In the genomic region with DNA sequence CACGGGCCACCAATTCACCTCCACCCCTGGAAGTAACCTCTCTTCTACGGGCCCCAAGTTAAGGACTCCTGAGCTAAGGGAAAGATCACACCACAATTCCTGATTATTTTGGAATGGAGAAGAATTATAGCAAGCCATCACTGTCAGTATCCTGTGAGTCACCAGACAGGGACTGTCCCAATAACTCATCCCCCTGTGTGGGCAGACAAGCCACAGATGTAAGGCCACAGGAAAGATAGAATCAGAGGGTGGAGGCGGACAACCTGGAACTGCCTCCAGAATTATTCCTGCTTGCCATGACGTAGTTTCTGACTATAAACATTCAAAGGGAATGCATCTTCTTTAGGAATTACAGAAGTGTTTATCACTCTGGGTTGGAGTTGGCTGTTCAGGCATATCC, we compare ENCODE assay signal across 18 cellular contexts. TPM values are rescaled to one million over a fixed set of nuclear protein-coding genes. Genes with fewer than 3 reads are reported as not detected.
DNase-seq lines count a peak whose midpoint lies in the region; ATAC-seq and TF ChIP-seq lines count a peak whose summit lies in the region.
"Had no signal": no experiment of that assay in that cellular context is flagged by ENCODE, and none has a peak within 500 bp of the region (broad histone marks: within the 10 kb centered on the region; RNA-seq: fewer than 3 reads in every experiment).

No MANE protein-coding gene starts in this region.

- peaks cover 27% of the 10 kb centered on the region for H3K4me1 ChIP-seq in osteoblast (ENCODE audit: insufficient read depth, low read length)

- intact Hi-C loops in activated T-helper 2 cell treated with anti-CD3 and anti-CD28 coated beads, Interferon-gamma antibody, Interleukin-2, Interleukin-4, amounts not matched to agents 10 μg/mL and 5 μg/mL and 100 μg/mL, durations not matched to agents 14 hours and 24 hours and 36 hours (cut with micrococcal nuclease): loop anchor here (1.0 to 2.0 kb wide), 2 partner anchors 20 to 32 kb away; no protein-coding TSS in a partner anchor

- no peaks in the 10 kb centered on the region for H3K36me3 ChIP-seq in osteoblast (ENCODE audit: insufficient read depth, low read length)

- H3K36me3 Mint-ChIP-seq in T-helper 2 cell treated with Interferon-gamma antibody and Interleukin-4, amounts not matched to agents 5 μg/mL and 100 μg/mL, for 36 hours (ENCODE audit: low read depth): no peaks in the 10 kb centered on the region
- H3K36me3 Mint-ChIP-seq in activated T-helper 2 cell treated with anti-CD3 and anti-CD28 coated beads, Interferon-gamma antibody, Interleukin-2, Interleukin-4, amounts not matched to agents 10 μg/mL and 5 μg/mL and 100 μg/mL, durations not matched to agents 14 hours and 24 hours and 36 hours (ENCODE audit: low read depth): no peaks in the 10 kb centered on the region
- H3K36me3 Mint-ChIP-seq: CD4-positive, alpha-beta memory T cell; stimulated activated memory B cell treated with anti-CD40 and anti-IgM and Interleukin-4, amounts not matched to agents 10 μg/mL and 1 μg/mL and 100 μg/mL, for 72 hours had no signal

- H3K27me3 Mint-ChIP-seq in T-helper 2 cell treated with Interferon-gamma antibody and Interleukin-4, amounts not matched to agents 5 μg/mL and 100 μg/mL, for 36 hours (ENCODE audit: low read depth): peaks cover 3% of the 10 kb centered on the region
- peaks cover 25% of the 10 kb centered on the region for H3K27me3 Mint-ChIP-seq in activated T-helper 2 cell treated with anti-CD3 and anti-CD28 coated beads, Interferon-gamma antibody, Interleukin-2, Interleukin-4, amounts not matched to agents 10 μg/mL and 5 μg/mL and 100 μg/mL, durations not matched to agents 14 hours and 24 hours and 36 hours (ENCODE audit: low read depth)

- peaks cover 5% of the 10 kb centered on the region for H3K4me1 Mint-ChIP-seq in T-helper 2 cell treated with Interferon-gamma antibody and Interleukin-4, amounts not matched to agents 5 μg/mL and 100 μg/mL, for 36 hours (ENCODE audit: low read depth)
- H3K4me1 Mint-ChIP-seq in activated T-helper 2 cell treated with anti-CD3 and anti-CD28 coated beads, Interferon-gamma antibody, Interleukin-2, Interleukin-4, amounts not matched to agents 10 μg/mL and 5 μg/mL and 100 μg/mL, durations not matched to agents 14 hours and 24 hours and 36 hours (ENCODE audit: low read depth): peaks cover 34% of the 10 kb centered on the region

- TF ChIP-seq CTCF in osteoblast (IDR thresholded peaks at IDR 0.05; ENCODE audit: extremely low read depth, low read depth, low read length): no peak

- DNase-seq in T-helper 2 cell treated with Interferon-gamma antibody and Interleukin-4, amounts not matched to agents 5 μg/mL and 100 μg/mL, for 36 hours (ENCODE audit: low spot score): peak; percentile 73
- no peak for DNase-seq in T-helper 2 cell
- DNase-seq in ELR (ENCODE audit: low read depth): peak; percentile 40
- DNase-seq in activated T-helper 2 cell treated with anti-CD3 and anti-CD28 coated beads, Interferon-gamma antibody, Interleukin-2, Interleukin-4, amounts not matched to agents 10 μg/mL and 5 μg/mL and 100 μg/mL, durations not matched to agents 14 hours and 24 hours and 36 hours (ENCODE audit: low spot score): no peak
- DNase-seq in osteoblast (ENCODE audit: insufficient read length, low spot score, missing footprints): peak; percentile 61
- DNase-seq in midbrain (lab: John Stamatoyannopoulos, UW): no peak
- no peak for DNase-seq in SKM-1 treated with dmso at 0.1 percent for 144 hours (lab: John Stamatoyannopoulos, UW; ENCODE audit: unreplicated experiment)
- DNase-seq: activated CD8-positive, alpha-beta memory T cell treated with anti-CD3 and anti-CD28 coated beads for 24 hours; CD4-positive, alpha-beta memory T cell; hippocampal formation; NCI-H1436 treated with DMSO at 0.1 percent for 48 hours; NCI-H69; T-helper 9 cell had no signal

- H3K79me2 ChIP-seq in osteoblast (ENCODE audit: insufficient read depth, low read length): no peaks in the 10 kb centered on the region

- H3K9me3 ChIP-seq in osteoblast (ENCODE audit: low read depth, low read length): no peaks in the 10 kb centered on the region

- H2AFZ ChIP-seq in osteoblast (ENCODE audit: low read length): peak overlapping the region; percentile 48

- H4K20me1 ChIP-seq in osteoblast (ENCODE audit: insufficient read depth, low read length): no peaks in the 10 kb centered on the region

- H3K4me3 Mint-ChIP-seq in T-helper 2 cell treated with Interferon-gamma antibody and Interleukin-4, amounts not matched to agents 5 μg/mL and 100 μg/mL, for 36 hours: no peak overlapping the region
- H3K4me3 Mint-ChIP-seq in activated T-helper 2 cell treated with anti-CD3 and anti-CD28 coated beads, Interferon-gamma antibody, Interleukin-2, Interleukin-4, amounts not matched to agents 10 μg/mL and 5 μg/mL and 100 μg/mL, durations not matched to agents 14 hours and 24 hours and 36 hours (ENCODE audit: low read depth): no peak overlapping the region
- H3K4me3 Mint-ChIP-seq: CD4-positive, alpha-beta memory T cell; stimulated activated memory B cell treated with anti-CD40 and anti-IgM and Interleukin-4, amounts not matched to agents 10 μg/mL and 1 μg/mL and 100 μg/mL, for 72 hours had no signal

- no peak overlapping the region for H3K27ac Mint-ChIP-seq in T-helper 2 cell treated with Interferon-gamma antibody and Interleukin-4, amounts not matched to agents 5 μg/mL and 100 μg/mL, for 36 hours
- peak overlapping the region; percentile 61 for H3K27ac Mint-ChIP-seq in activated T-helper 2 cell treated with anti-CD3 and anti-CD28 coated beads, Interferon-gamma antibody, Interleukin-2, Interleukin-4, amounts not matched to agents 10 μg/mL and 5 μg/mL and 100 μg/mL, durations not matched to agents 14 hours and 24 hours and 36 hours
- H3K27ac Mint-ChIP-seq: CD4-positive, alpha-beta memory T cell; progenitor cell of endocrine pancreas; stimulated activated memory B cell treated with anti-CD40 and anti-IgM and Interleukin-4, amounts not matched to agents 10 μg/mL and 1 μg/mL and 100 μg/mL, for 72 hours had no signal

- ATAC-seq in GM18502 (IDR thresholded peaks at IDR 0.05; ENCODE audit: poor library complexity, unreplicated experiment): no peak
- ATAC-seq: stimulated activated memory B cell treated with anti-CD40 and anti-IgM and Interleukin-4, amounts not matched to agents 10 μg/mL and 1 μg/mL and 100 μg/mL, for 72 hours had no signal

- no peaks in the 10 kb centered on the region for H3K27me3 ChIP-seq in osteoblast (ENCODE audit: insufficient read depth, low read length)

- H3K9me3 Mint-ChIP-seq in T-helper 2 cell treated with Interferon-gamma antibody and Interleukin-4, amounts not matched to agents 5 μg/mL and 100 μg/mL, for 36 hours: no peaks in the 10 kb centered on the region
- no peaks in the 10 kb centered on the region for H3K9me3 Mint-ChIP-seq in activated T-helper 2 cell treated with anti-CD3 and anti-CD28 coated beads, Interferon-gamma antibody, Interleukin-2, Interleukin-4, amounts not matched to agents 10 μg/mL and 5 μg/mL and 100 μg/mL, durations not matched to agents 14 hours and 24 hours and 36 hours
- H3K9me3 Mint-ChIP-seq: CD4-positive, alpha-beta memory T cell; stimulated activated memory B cell treated with anti-CD40 and anti-IgM and Interleukin-4, amounts not matched to agents 10 μg/mL and 1 μg/mL and 100 μg/mL, for 72 hours had no signal

- H3K27ac ChIP-seq in osteoblast (ENCODE audit: low read depth, low read length): no peak overlapping the region
- H3K27ac ChIP-seq: 22Rv1, coronary artery had no signal

- H3K4me3 ChIP-seq in osteoblast (ENCODE audit: insufficient read depth, low read length): no peak overlapping the region
- H3K4me3 ChIP-seq: coronary artery had no signal

- no peak overlapping the region for H3K4me2 ChIP-seq in osteoblast (ENCODE audit: insufficient read depth, low read length)

RNA-seq across cellular contexts. Expression of a gene that starts 5.8 kb away (rescaled TPM):
- 22.8 and 23.4 TPM in 2 replicates for total RNA-seq in activated T-helper 2 cell treated with anti-CD3 and anti-CD28 coated beads, Interferon-gamma antibody, Interleukin-2, Interleukin-4, amounts not matched to agents 10 μg/mL and 5 μg/mL and 100 μg/mL, durations not matched to agents 14 hours and 24 hours and 36 hours
- total RNA-seq in osteoblast: 130 and 160 TPM in 2 replicates

RNA-seq across cellular contexts. Expression of a gene that starts 45.2 kb away (rescaled TPM):
- 18.8 and 19.3 TPM in 2 replicates for total RNA-seq in activated T-helper 2 cell treated with anti-CD3 and anti-CD28 coated beads, Interferon-gamma antibody, Interleukin-2, Interleukin-4, amounts not matched to agents 10 μg/mL and 5 μg/mL and 100 μg/mL, durations not matched to agents 14 hours and 24 hours and 36 hours
- total RNA-seq in osteoblast: 103 and 121 TPM in 2 replicates
- total RNA-seq: CD4-positive, alpha-beta memory T cell had no signal

Comparison
In these comparisons a context has a peak if more than half of its experiments do, and no peak if none do; other contexts are left out.
1. DNase-seq: peak in T-helper 2 cell treated with Interferon-gamma antibody and Interleukin-4, amounts not matched to agents 5 μg/mL and 100 μg/mL, for 36 hours (single experiment), ELR (single experiment) and osteoblast (single experiment); none in T-helper 2 cell (0 of 5), activated T-helper 2 cell treated with anti-CD3 and anti-CD28 coated beads, Interferon-gamma antibody, Interleukin-2, Interleukin-4, amounts not matched to agents 10 μg/mL and 5 μg/mL and 100 μg/mL, durations not matched to agents 14 hours and 24 hours and 36 hours (single experiment), midbrain (single experiment) and SKM-1 treated with dmso at 0.1 percent for 144 hours (single experiment).